11 cellular contexts compared by ENCODE assay signal in genomic region chr11:297666-298405, GRCh38. TPM values are rescaled to one million over a fixed set of nuclear protein-coding genes. Genes with fewer than 3 reads are reported as not detected.
A peak's percentile ranks its signal among the peaks of the same experiment; 100 is the strongest.
DNase-seq lines count a peak whose midpoint lies in the region; ATAC-seq and TF ChIP-seq lines count a peak whose summit lies in the region.
"Had no signal": no experiment of that assay in that cellular context is flagged by ENCODE, and none has a peak within 500 bp of the region (broad histone marks: within the 10 kb centered on the region; RNA-seq: fewer than 3 reads in every experiment).

No MANE protein-coding gene starts in this region.

- H3K4me3 Mint-ChIP-seq in activated T-cell treated with anti-CD3 and anti-CD28 coated beads, Interleukin-2, amount 50 U/mL, for 24 hours = no peak overlapping the region

- WGBS in tibial nerve, 2 donors = 45 to 50% methylated on average over 26 of the region's 26 CpGs

- intact Hi-C loops in Right ventricle myocardium inferior (cut with DNase I) = no loop called here
- intact Hi-C loops in left colon (cut with DNase I, micrococcal nuclease) = no loop called here

- TF ChIP-seq CTCF in right atrium auricular region (IDR thresholded peaks at IDR 0.05) (no peak), tibial nerve (IDR thresholded peaks at IDR 0.05) (peak in 1 of 5 experiments; percentile 20), foreskin keratinocyte (conservative IDR thresholded peaks at IDR 0.05) (no peak)

- peaks cover 10% of the 10 kb centered on the region for H3K4me1 Mint-ChIP-seq in activated T-cell treated with anti-CD3 and anti-CD28 coated beads, Interleukin-2, amount 50 U/mL, for 24 hours (ENCODE audit: low read depth)

- ATAC-seq in Right ventricle myocardium inferior = peak; percentile 45
- ATAC-seq in left colon = peak; percentile 17
- no peak for ATAC-seq in foreskin keratinocyte

- H3K9me3 Mint-ChIP-seq in activated T-cell treated with anti-CD3 and anti-CD28 coated beads, Interleukin-2, amount 50 U/mL, for 24 hours = no peaks in the 10 kb centered on the region

- H3K27me3 ChIP-seq in right atrium auricular region (peaks cover 0 to 9% of the 10 kb centered on the region in 2 donors), tibial nerve (peaks cover 0 to 24% of the 10 kb centered on the region in 2 donors), foreskin keratinocyte (peaks cover 16% of the 10 kb centered on the region)

- H3K4me1 ChIP-seq in right atrium auricular region (peaks cover 0 to 7% of the 10 kb centered on the region in 2 donors), tibial nerve (peaks cover 0 to 40% (median 6%) of the 10 kb centered on the region in 4 donors), foreskin keratinocyte (no peaks in the 10 kb centered on the region)

- peak in 1 of 2 donors; percentile 41 for TF ChIP-seq EP300 in tibial nerve (IDR thresholded peaks at IDR 0.05)

- H3K27ac ChIP-seq in right atrium auricular region (no peak overlapping the region), tibial nerve (peak overlapping the region; percentile 62 to 83 (median 74)), foreskin keratinocyte (no peak overlapping the region)

- H3K36me3 ChIP-seq in right atrium auricular region = no peaks in the 10 kb centered on the region
- peaks cover 0 to 32% (median 0%) of the 10 kb centered on the region in 3 donors for H3K36me3 ChIP-seq in tibial nerve

- DNase-seq in Right ventricle myocardium inferior (ENCODE audit: missing footprints) (peak; percentile 62), right atrium auricular region (ENCODE audit: low spot score) (no peak), left colon (peak; percentile 29 to 44), tibial nerve (ENCODE audit: low spot score in 2 of 2) (peak in 1 of 2 donors; percentile 37), foreskin keratinocyte (no peak), NCI-H2171 (lab: John Stamatoyannopoulos, UW) (no peak), SKM-1 (lab: John Stamatoyannopoulos, UW; ENCODE audit: unreplicated experiment) (no peak)
- DNase-seq in activated T-cell treated with anti-CD3 and anti-CD28 coated beads, Interleukin-2, amount 50 U/mL, for 24 hours = peak; percentile 42
- DNase-seq: IMR-90, NCI-H524 treated with DMSO at 0.1 percent for 48 hours, retina had no signal

- H3K27me3 Mint-ChIP-seq in activated T-cell treated with anti-CD3 and anti-CD28 coated beads, Interleukin-2, amount 50 U/mL, for 24 hours = no peaks in the 10 kb centered on the region

- H3K9me3 ChIP-seq in right atrium auricular region (no peaks in the 10 kb centered on the region), tibial nerve (no peaks in the 10 kb centered on the region)

- H3K4me3 ChIP-seq in right atrium auricular region = no peak overlapping the region
- H3K4me3 ChIP-seq in tibial nerve = no peak overlapping the region

- H3K27ac Mint-ChIP-seq in activated T-cell treated with anti-CD3 and anti-CD28 coated beads, Interleukin-2, amount 50 U/mL, for 24 hours = no peak overlapping the region

- peaks cover 8% of the 10 kb centered on the region for H3K36me3 Mint-ChIP-seq in activated T-cell treated with anti-CD3 and anti-CD28 coated beads, Interleukin-2, amount 50 U/mL, for 24 hours (ENCODE audit: low read depth)

- TF ChIP-seq POLR2A in tibial nerve (IDR thresholded peaks at IDR 0.05) = no peak

RNA-seq across cellular contexts. Expression of gene IFITM5, which starts 1.5 kb away (rescaled TPM):
- total RNA-seq in Right ventricle myocardium inferior (not detected), right atrium auricular region (not detected), left colon (not detected), tibial nerve (not detected), foreskin keratinocyte (not detected in 2 replicates)
- polyA plus RNA-seq in foreskin keratinocyte = not detected in 2 replicates
- total RNA-seq: IMR-90 had no signal
- polyA plus RNA-seq: IMR-90 had no signal

RNA-seq across cellular contexts. Expression of gene PGGHG, which starts 8.9 kb away (rescaled TPM):
- 10.0 TPM for total RNA-seq in Right ventricle myocardium inferior
- total RNA-seq in right atrium auricular region = 1 to 10 TPM; 4.9 to 9.4 TPM
- total RNA-seq in left colon = 10 to 100 TPM; 18.8 to 20.6 TPM
- 100 to 1,000 TPM in 1 of 4 donors, 10 to 100 TPM in 3; 43.7 to 166 (median 55.6) TPM for total RNA-seq in tibial nerve
- 7.3 and 12.3 TPM in 2 replicates for total RNA-seq in foreskin keratinocyte
- polyA plus RNA-seq in foreskin keratinocyte = 7.5 and 10.2 TPM in 2 replicates

RNA-seq across cellular contexts. Expression of gene IFITM2, which starts 9.8 kb away (rescaled TPM):
- total RNA-seq in Right ventricle myocardium inferior (253 TPM), right atrium auricular region (100 to 1,000 TPM; 120 to 296 TPM), left colon (100 to 1,000 TPM in 1 of 2 donors, 10 to 100 TPM in 1; 87.7 to 133 TPM), tibial nerve (100 to 1,000 TPM; 258 to 624 (median 292) TPM), foreskin keratinocyte (224 and 342 TPM in 2 replicates)
- polyA plus RNA-seq in foreskin keratinocyte = 39.8 and 55.8 TPM in 2 replicates

RNA-seq across cellular contexts. Expression of gene IFITM1, which starts 16.0 kb away (rescaled TPM):
- 125 TPM for total RNA-seq in Right ventricle myocardium inferior
- total RNA-seq in right atrium auricular region = 100 to 1,000 TPM in 1 of 2 donors, 10 to 100 TPM in 1; 82.3 to 241 TPM
- total RNA-seq in left colon = 100 to 1,000 TPM in 1 of 2 donors, 10 to 100 TPM in 1; 85.6 to 127 TPM
- 100 to 1,000 TPM; 216 to 431 (median 256) TPM for total RNA-seq in tibial nerve
- total RNA-seq in foreskin keratinocyte = 399 and 491 TPM in 2 replicates
- 615 and 795 TPM in 2 replicates for polyA plus RNA-seq in foreskin keratinocyte

RNA-seq across cellular contexts. Expression of gene NLRP6, which starts 19.6 kb away (rescaled TPM):
- total RNA-seq in Right ventricle myocardium inferior = 0.14 TPM
- under 1 TPM; 0.19 to 0.20 TPM for total RNA-seq in right atrium auricular region
- under 1 TPM; 0.92 TPM for total RNA-seq in left colon
- 1 to 10 TPM; 1.0 to 3.3 (median 1.7) TPM for total RNA-seq in tibial nerve
- not detected in 2 replicates for total RNA-seq in foreskin keratinocyte
- polyA plus RNA-seq in foreskin keratinocyte = not detected in 2 replicates
- total RNA-seq: IMR-90 had no signal
- polyA plus RNA-seq: IMR-90 had no signal

Comparison
In these comparisons a context has a peak if more than half of its experiments do, and no peak if none do; other contexts are left out.
1. DNase-seq: peak in Right ventricle myocardium inferior (single experiment), activated T-cell treated with anti-CD3 and anti-CD28 coated beads, Interleukin-2, amount 50 U/mL, for 24 hours (single experiment) and left colon (2 of 2); none in right atrium auricular region (single experiment), foreskin keratinocyte (0 of 2), NCI-H2171 (single experiment) and SKM-1 (single experiment).
2. H3K27ac ChIP-seq: peak in tibial nerve (4 of 4); none in right atrium auricular region (0 of 2) and foreskin keratinocyte (single experiment).